Comparison of ENCODE assay signal across 2 cellular contexts in the genomic region with DNA sequence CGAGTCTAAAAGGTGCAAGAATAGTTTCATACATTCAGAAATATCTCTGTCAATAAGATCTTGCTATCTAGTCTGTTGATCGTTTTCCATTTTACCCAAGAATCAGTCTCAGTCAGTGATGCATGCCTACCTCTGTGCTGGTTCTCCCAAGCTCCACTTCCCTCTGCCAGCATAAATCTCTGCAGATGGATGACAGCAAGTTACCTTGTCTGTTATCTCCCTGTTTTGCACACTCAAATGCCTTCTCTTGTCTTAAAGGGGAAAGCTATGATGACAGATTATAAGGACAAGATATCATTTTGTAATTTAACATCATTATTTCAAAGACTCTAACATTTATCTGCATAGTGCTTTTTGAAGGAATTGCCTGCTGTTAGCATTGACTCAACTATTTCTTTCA.
TF ChIP-seq lines count a peak whose summit lies in the region.

No MANE protein-coding gene starts in this region.

TF ChIP-seq in neural cell, 6 proteins besides CTCF, POLR2A, EP300 and RAD21 (continued from another document):
- TF ChIP-seq, protein P1, sequence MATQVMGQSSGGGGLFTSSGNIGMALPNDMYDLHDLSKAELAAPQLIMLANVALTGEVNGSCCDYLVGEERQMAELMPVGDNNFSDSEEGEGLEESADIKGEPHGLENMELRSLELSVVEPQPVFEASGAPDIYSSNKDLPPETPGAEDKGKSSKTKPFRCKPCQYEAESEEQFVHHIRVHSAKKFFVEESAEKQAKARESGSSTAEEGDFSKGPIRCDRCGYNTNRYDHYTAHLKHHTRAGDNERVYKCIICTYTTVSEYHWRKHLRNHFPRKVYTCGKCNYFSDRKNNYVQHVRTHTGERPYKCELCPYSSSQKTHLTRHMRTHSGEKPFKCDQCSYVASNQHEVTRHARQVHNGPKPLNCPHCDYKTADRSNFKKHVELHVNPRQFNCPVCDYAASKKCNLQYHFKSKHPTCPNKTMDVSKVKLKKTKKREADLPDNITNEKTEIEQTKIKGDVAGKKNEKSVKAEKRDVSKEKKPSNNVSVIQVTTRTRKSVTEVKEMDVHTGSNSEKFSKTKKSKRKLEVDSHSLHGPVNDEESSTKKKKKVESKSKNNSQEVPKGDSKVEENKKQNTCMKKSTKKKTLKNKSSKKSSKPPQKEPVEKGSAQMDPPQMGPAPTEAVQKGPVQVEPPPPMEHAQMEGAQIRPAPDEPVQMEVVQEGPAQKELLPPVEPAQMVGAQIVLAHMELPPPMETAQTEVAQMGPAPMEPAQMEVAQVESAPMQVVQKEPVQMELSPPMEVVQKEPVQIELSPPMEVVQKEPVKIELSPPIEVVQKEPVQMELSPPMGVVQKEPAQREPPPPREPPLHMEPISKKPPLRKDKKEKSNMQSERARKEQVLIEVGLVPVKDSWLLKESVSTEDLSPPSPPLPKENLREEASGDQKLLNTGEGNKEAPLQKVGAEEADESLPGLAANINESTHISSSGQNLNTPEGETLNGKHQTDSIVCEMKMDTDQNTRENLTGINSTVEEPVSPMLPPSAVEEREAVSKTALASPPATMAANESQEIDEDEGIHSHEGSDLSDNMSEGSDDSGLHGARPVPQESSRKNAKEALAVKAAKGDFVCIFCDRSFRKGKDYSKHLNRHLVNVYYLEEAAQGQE (IDR thresholded peaks at IDR 0.05; ENCODE audit: borderline replicate concordance) = peak; percentile 50
- TF ChIP-seq EZH2 (IDR thresholded peaks at IDR 0.05; ENCODE audit: borderline replicate concordance, insufficient read depth, low read length, poor library complexity, severe bottlenecking) = no peak
- TF ChIP-seq SMC3 (conservative IDR thresholded peaks at IDR 0.05; ENCODE audit: poor library complexity) = no peak
- no peak for TF ChIP-seq TAF1 (IDR thresholded peaks at IDR 0.05; ENCODE audit: low read depth)
- TF ChIP-seq MXI1 (conservative IDR thresholded peaks at IDR 0.05; ENCODE audit: poor library complexity, severe bottlenecking) = no peak

TF ChIP-seq in WTC11, 78 proteins besides CTCF, POLR2A, EP300 and RAD21 (continued from another document):
- TF ChIP-seq, protein P2, sequence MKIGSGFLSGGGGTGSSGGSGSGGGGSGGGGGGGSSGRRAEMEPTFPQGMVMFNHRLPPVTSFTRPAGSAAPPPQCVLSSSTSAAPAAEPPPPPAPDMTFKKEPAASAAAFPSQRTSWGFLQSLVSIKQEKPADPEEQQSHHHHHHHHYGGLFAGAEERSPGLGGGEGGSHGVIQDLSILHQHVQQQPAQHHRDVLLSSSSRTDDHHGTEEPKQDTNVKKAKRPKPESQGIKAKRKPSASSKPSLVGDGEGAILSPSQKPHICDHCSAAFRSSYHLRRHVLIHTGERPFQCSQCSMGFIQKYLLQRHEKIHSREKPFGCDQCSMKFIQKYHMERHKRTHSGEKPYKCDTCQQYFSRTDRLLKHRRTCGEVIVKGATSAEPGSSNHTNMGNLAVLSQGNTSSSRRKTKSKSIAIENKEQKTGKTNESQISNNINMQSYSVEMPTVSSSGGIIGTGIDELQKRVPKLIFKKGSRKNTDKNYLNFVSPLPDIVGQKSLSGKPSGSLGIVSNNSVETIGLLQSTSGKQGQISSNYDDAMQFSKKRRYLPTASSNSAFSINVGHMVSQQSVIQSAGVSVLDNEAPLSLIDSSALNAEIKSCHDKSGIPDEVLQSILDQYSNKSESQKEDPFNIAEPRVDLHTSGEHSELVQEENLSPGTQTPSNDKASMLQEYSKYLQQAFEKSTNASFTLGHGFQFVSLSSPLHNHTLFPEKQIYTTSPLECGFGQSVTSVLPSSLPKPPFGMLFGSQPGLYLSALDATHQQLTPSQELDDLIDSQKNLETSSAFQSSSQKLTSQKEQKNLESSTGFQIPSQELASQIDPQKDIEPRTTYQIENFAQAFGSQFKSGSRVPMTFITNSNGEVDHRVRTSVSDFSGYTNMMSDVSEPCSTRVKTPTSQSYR (CRISPR knock-in tag; IDR thresholded peaks at IDR 0.05) = no peak
- TF ChIP-seq, protein P3, sequence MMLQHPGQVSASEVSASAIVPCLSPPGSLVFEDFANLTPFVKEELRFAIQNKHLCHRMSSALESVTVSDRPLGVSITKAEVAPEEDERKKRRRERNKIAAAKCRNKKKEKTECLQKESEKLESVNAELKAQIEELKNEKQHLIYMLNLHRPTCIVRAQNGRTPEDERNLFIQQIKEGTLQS (CRISPR knock-in tag; conservative IDR thresholded peaks at IDR 0.05) = no peak
- TF ChIP-seq IRF2 (CRISPR knock-in tag; IDR thresholded peaks at IDR 0.05; ENCODE audit: borderline replicate concordance, low read depth) (no peak), TCF7 (CRISPR knock-in tag; IDR thresholded peaks at IDR 0.05; ENCODE audit: low read depth) (no peak), SP1 (CRISPR knock-in tag; conservative IDR thresholded peaks at IDR 0.05) (no peak), CREM (CRISPR knock-in tag; IDR thresholded peaks at IDR 0.05) (no peak), ZNF121 (CRISPR knock-in tag; IDR thresholded peaks at IDR 0.05) (no peak), NFE2L1 (CRISPR knock-in tag; IDR thresholded peaks at IDR 0.05) (no peak)
- TF ChIP-seq, protein P4, sequence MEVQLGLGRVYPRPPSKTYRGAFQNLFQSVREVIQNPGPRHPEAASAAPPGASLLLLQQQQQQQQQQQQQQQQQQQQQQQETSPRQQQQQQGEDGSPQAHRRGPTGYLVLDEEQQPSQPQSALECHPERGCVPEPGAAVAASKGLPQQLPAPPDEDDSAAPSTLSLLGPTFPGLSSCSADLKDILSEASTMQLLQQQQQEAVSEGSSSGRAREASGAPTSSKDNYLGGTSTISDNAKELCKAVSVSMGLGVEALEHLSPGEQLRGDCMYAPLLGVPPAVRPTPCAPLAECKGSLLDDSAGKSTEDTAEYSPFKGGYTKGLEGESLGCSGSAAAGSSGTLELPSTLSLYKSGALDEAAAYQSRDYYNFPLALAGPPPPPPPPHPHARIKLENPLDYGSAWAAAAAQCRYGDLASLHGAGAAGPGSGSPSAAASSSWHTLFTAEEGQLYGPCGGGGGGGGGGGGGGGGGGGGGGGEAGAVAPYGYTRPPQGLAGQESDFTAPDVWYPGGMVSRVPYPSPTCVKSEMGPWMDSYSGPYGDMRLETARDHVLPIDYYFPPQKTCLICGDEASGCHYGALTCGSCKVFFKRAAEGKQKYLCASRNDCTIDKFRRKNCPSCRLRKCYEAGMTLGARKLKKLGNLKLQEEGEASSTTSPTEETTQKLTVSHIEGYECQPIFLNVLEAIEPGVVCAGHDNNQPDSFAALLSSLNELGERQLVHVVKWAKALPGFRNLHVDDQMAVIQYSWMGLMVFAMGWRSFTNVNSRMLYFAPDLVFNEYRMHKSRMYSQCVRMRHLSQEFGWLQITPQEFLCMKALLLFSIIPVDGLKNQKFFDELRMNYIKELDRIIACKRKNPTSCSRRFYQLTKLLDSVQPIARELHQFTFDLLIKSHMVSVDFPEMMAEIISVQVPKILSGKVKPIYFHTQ (CRISPR knock-in tag; IDR thresholded peaks at IDR 0.05) = no peak
- TF ChIP-seq, protein P5, sequence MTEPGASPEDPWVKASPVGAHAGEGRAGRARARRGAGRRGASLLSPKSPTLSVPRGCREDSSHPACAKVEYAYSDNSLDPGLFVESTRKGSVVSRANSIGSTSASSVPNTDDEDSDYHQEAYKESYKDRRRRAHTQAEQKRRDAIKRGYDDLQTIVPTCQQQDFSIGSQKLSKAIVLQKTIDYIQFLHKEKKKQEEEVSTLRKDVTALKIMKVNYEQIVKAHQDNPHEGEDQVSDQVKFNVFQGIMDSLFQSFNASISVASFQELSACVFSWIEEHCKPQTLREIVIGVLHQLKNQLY (CRISPR knock-in tag; IDR thresholded peaks at IDR 0.05) = no peak
